23 cellular contexts compared by ENCODE assay signal in genomic region chr1:176577651-176578197, GRCh38.
"Had no signal": no experiment of that assay in that cellular context is flagged by ENCODE, and none has a peak within 500 bp of the region (broad histone marks: within the 10 kb centered on the region; RNA-seq: fewer than 3 reads in every experiment).

No MANE protein-coding gene starts in this region.

- H3K36me3 ChIP-seq: brain microvascular endothelial cell, left ventricle myocardium inferior, pancreas, prostate gland, spleen, transverse colon, vagina, WERI-Rb-1 had no signal

- ATAC-seq: activated CD4-positive, CD25-positive, alpha-beta regulatory T cell treated with anti-CD3 and anti-CD28 coated beads, Interleukin-2, amount 50 U/mL, for 24 hours; esophagus mucosa; pancreas; T-helper 17 cell had no signal

- H3K4me1 ChIP-seq: left ventricle myocardium inferior, pancreas, prostate gland, spleen, testis, transverse colon, vagina had no signal

- H3K27me3 ChIP-seq: brain microvascular endothelial cell, pancreas, spleen, testis, transverse colon, vagina had no signal

- H3K9me3 ChIP-seq: left ventricle myocardium inferior, pancreas, prostate gland, spleen, testis, transverse colon, vagina had no signal

- H3K27ac ChIP-seq: brain microvascular endothelial cell, left ventricle myocardium inferior, pancreas, prostate gland, spleen, testis, transverse colon, vagina, WERI-Rb-1 had no signal

- H3K4me3 ChIP-seq: left ventricle myocardium inferior, pancreas, prostate gland, spleen, testis, transverse colon, vagina had no signal

- DNase-seq: activated CD4-positive, alpha-beta memory T cell treated with anti-CD3 and anti-CD28 coated beads for 36 hours; activated CD4-positive, alpha-beta T cell treated with anti-CD3 and anti-CD28 coated beads for 48 hours; activated CD8-positive, alpha-beta memory T cell treated with anti-CD3 and anti-CD28 coated beads, Interleukin-2, amount 50 U/mL, for 4 hours; activated effector memory CD4-positive, alpha-beta T cell treated with anti-CD3 and anti-CD28 coated beads, Interleukin-2, amount 50 U/mL, for 16 hours; activated naive CD4-positive, alpha-beta T cell treated with anti-CD3 and anti-CD28 coated beads for 36 hours; activated naive CD8-positive, alpha-beta T cell treated with anti-CD3 and anti-CD28 coated beads for 36 hours; activated T-cell treated with anti-CD3 and anti-CD28 coated beads, Interleukin-2, amount 50 U/mL, for 1 hour; brain microvascular endothelial cell; caudate nucleus; endodermal cell; left ventricle myocardium inferior; pancreas; spleen; stimulated activated naive CD4-positive, alpha-beta T cell treated with Interleukin-2 at 50 U/mL for 16 hours; T-helper 17 cell; T1000; testis; transverse colon; WERI-Rb-1 had no signal
